ENCODE assay signal across 16 cellular contexts in the genomic region with DNA sequence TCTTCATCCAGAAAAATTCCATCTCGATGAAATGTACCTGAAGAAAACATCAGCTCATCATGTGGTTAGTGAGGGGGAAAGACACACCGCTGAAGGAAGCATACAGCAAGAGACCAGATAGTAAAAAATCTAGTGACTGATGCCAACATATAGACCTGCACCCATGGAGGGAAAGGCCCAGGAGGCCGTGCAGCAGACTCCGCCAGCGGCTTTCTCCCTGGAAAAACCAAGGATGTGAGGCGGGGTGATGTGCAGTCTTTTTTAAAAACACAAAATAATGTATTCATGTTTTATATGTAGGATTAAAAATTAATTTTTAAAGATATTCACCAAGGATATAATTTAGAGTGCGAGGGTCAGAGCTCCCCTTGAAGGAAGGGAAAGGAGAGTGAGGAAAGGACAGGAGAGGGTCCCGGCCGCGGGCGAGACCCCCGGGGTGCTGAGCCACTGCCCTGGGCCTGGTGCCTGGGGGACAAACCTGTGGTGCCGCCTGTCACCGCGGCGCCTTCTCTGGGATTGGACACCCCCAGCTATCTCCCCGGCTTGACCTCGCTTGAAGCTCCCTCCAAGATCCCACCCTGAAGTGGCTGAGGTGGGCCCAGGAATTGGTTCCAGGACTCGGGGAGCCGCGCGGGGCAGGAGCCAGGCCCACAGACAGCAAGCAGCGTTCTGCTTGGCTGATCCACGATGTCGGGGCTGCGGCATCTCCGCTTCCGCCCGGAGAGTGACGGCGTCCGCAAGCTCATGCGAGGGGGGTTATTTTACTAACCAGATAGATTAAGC. TPM values are rescaled to one million over a fixed set of nuclear protein-coding genes. Genes with fewer than 3 reads are reported as not detected.
DNase-seq lines count a peak whose midpoint lies in the region; ATAC-seq and TF ChIP-seq lines count a peak whose summit lies in the region.
"Had no signal": no experiment of that assay in that cellular context is flagged by ENCODE, and none has a peak within 500 bp of the region (broad histone marks: within the 10 kb centered on the region; RNA-seq: fewer than 3 reads in every experiment).

No MANE protein-coding gene starts in this region.

- no peak overlapping the region for H3K4me3 Mint-ChIP-seq in brain
- H3K4me3 Mint-ChIP-seq: CD4-positive, CD25-positive, alpha-beta regulatory T cell; CD8-positive, alpha-beta T cell; H9 had no signal

- H3K27ac ChIP-seq in neuronal stem cell (replicated peaks; ENCODE audit: low read length) (no peak overlapping the region), foreskin keratinocyte (no peak overlapping the region)
- H3K27ac ChIP-seq: BLaER1, C4-2B, GM23248 had no signal

- no peak for TF ChIP-seq CTCF in brain (conservative IDR thresholded peaks at IDR 0.05)
- no peak for TF ChIP-seq CTCF in foreskin keratinocyte (conservative IDR thresholded peaks at IDR 0.05)

- H3K9ac ChIP-seq in neuronal stem cell (ENCODE audit: low read depth, low read length, poor library complexity), result no peak overlapping the region
- H3K9ac ChIP-seq: BLaER1, GM23248 had no signal

- no peak overlapping the region for H3K4me3 ChIP-seq in H7 (ENCODE audit: insufficient read depth, low read depth, low read length)
- no peak overlapping the region for H3K4me3 ChIP-seq in neuronal stem cell (ENCODE audit: low read length in 2 of 2)
- H3K4me3 ChIP-seq: BLaER1, GM23248 had no signal

- no peak overlapping the region for H2BK5ac ChIP-seq in neuronal stem cell (ENCODE audit: low read length)

- H3K18ac ChIP-seq in neuronal stem cell (ENCODE audit: low read length), result peak overlapping the region; percentile 60

- no peaks in the 10 kb centered on the region for H3K27me3 ChIP-seq in H7 (ENCODE audit: control insufficient read depth, insufficient read depth, low read length)
- peaks cover 0 to 57% (median 5%) of the 10 kb centered on the region in 3 experiments for H3K27me3 ChIP-seq in neuronal stem cell (ENCODE audit: control insufficient read depth in 3 of 3, insufficient read depth in 3 of 3, low read depth in 1 of 3, low read length in 3 of 3)
- peaks cover 17% of the 10 kb centered on the region for H3K27me3 ChIP-seq in foreskin keratinocyte

- H3K4ac ChIP-seq in neuronal stem cell (ENCODE audit: low read length), result no peak overlapping the region

- no peak overlapping the region for H3K4me2 ChIP-seq in neuronal stem cell (ENCODE audit: insufficient read depth, low read length, poor library complexity, severe bottlenecking)
- H3K4me2 ChIP-seq: BLaER1 had no signal

- DNase-seq in H7, result peak; percentile 51
- DNase-seq in neuronal stem cell (ENCODE audit: low spot score), result no peak
- DNase-seq in foreskin keratinocyte, result no peak
- DNase-seq: Caco-2; CD4-positive, CD25-positive, alpha-beta regulatory T cell; CD8-positive, alpha-beta T cell; DMS153; DND-41; GM23248; H9 had no signal

- H4K8ac ChIP-seq in neuronal stem cell (ENCODE audit: low read depth, low read length), result no peak overlapping the region

- H3K23ac ChIP-seq in neuronal stem cell (ENCODE audit: low read depth, low read length, poor library complexity), result no peak overlapping the region

- H4K91ac ChIP-seq in neuronal stem cell (ENCODE audit: low read depth, low read length, poor library complexity), result no peak overlapping the region

- peaks cover 0 to 8% (median 0%) of the 10 kb centered on the region in 5 experiments for H3K9me3 Mint-ChIP-seq in brain
- H3K9me3 Mint-ChIP-seq: CD8-positive, alpha-beta T cell; H9 had no signal

- no CpG with 5 or more reads among the region's 33 CpGs for WGBS in neuronal stem cell (ENCODE audit: extremely low coverage in 2 of 2, insufficient read length in 2 of 2, insufficient replicate concordance in 1 of 2), 2 donors

- no peak overlapping the region for H2AK5ac ChIP-seq in neuronal stem cell (ENCODE audit: low read depth, low read length)

- H3K4me1 Mint-ChIP-seq in brain, result peaks cover 44% of the 10 kb centered on the region

- peak overlapping the region; percentile 22 for H2BK120ac ChIP-seq in neuronal stem cell (ENCODE audit: low read depth, low read length)

- H3K14ac ChIP-seq in neuronal stem cell (ENCODE audit: low read length), result no peak overlapping the region

- peak overlapping the region in 3 of 5 experiments; percentile 19 to 46 (median 46) for H3K27ac Mint-ChIP-seq in brain
- H3K27ac Mint-ChIP-seq: CD4-positive, CD25-positive, alpha-beta regulatory T cell; CD8-positive, alpha-beta T cell; H9 had no signal

- H2AFZ ChIP-seq in neuronal stem cell (ENCODE audit: low read length), result no peak overlapping the region
- H2AFZ ChIP-seq: GM23248 had no signal

- no peak overlapping the region for H2BK12ac ChIP-seq in neuronal stem cell (ENCODE audit: low read length)

- H3K36me3 ChIP-seq in H7 (replicated peaks; ENCODE audit: control insufficient read depth, insufficient read depth, low read length), result no peaks in the 10 kb centered on the region
- peaks cover 0 to 2% of the 10 kb centered on the region in 2 donors for H3K36me3 ChIP-seq in neuronal stem cell (replicated peaks in 1 of 2; ENCODE audit: control insufficient read depth in 2 of 2, insufficient read depth in 2 of 2, low read length in 2 of 2)
- H3K36me3 ChIP-seq: BLaER1 had no signal

- no peak overlapping the region for H2BK15ac ChIP-seq in neuronal stem cell (ENCODE audit: low read length)

- H3K4me1 ChIP-seq in neuronal stem cell (ENCODE audit: control insufficient read depth in 2 of 2, insufficient read depth in 1 of 2, low read depth in 1 of 2, low read length in 2 of 2), result peaks cover 0 to 6% of the 10 kb centered on the region in 2 donors
- peaks cover 9% of the 10 kb centered on the region for H3K4me1 ChIP-seq in foreskin keratinocyte
- H3K4me1 ChIP-seq: BLaER1, Caco-2 had no signal

- H3K27me3 Mint-ChIP-seq in brain, result peaks cover 13% of the 10 kb centered on the region

- no peak for ATAC-seq in foreskin keratinocyte
- no peak for ATAC-seq in HG02884 (IDR thresholded peaks at IDR 0.05; ENCODE audit: unreplicated experiment)
- no peak for ATAC-seq in GM18867 (IDR thresholded peaks at IDR 0.05; ENCODE audit: unreplicated experiment)
- ATAC-seq: CD8-positive, alpha-beta T cell; HCT116 had no signal

- H3K9me3 ChIP-seq in neuronal stem cell (replicated peaks in 1 of 2; ENCODE audit: control insufficient read depth in 2 of 2, insufficient read depth in 1 of 2, low read depth in 1 of 2, low read length in 2 of 2), result peaks cover 0 to 8% of the 10 kb centered on the region in 2 donors
- H3K9me3 ChIP-seq: BLaER1, Caco-2 had no signal

- H3K79me1 ChIP-seq in neuronal stem cell (ENCODE audit: low read depth, low read length), result no peaks in the 10 kb centered on the region

- H3K36me3 Mint-ChIP-seq in brain, result no peaks in the 10 kb centered on the region
- H3K36me3 Mint-ChIP-seq: CD4-positive, CD25-positive, alpha-beta regulatory T cell; CD8-positive, alpha-beta T cell had no signal

RNA-seq across cellular contexts. Expression of gene UNC5A, which starts 12.1 kb away (rescaled TPM):
- total RNA-seq in H7 (2014; rRNA removed; shearing (Covaris generic)), result 3.7 and 4.6 TPM in 2 replicates
- 50.6 TPM for polyA plus RNA-seq in brain (ENCODE audit: insufficient read depth, low read depth, low replicate concordance)
- 1.3 TPM for polyA plus RNA-seq in neuronal stem cell (2013, experiment 1 of 2)
- 1.4 TPM for polyA plus RNA-seq in neuronal stem cell (2013, experiment 2 of 2)
- total RNA-seq in foreskin keratinocyte, result 0.18 and 0.51 TPM in 2 replicates
- polyA plus RNA-seq in foreskin keratinocyte, result 0.18 and 0.46 TPM in 2 replicates
- total RNA-seq: Caco-2; CD4-positive, CD25-positive, alpha-beta regulatory T cell; CD8-positive, alpha-beta T cell; GM23248 had no signal
- polyA plus RNA-seq: CD4-positive, CD25-positive, alpha-beta regulatory T cell; GM23248 had no signal
